Comparison of ENCODE assay signal across 8 cellular contexts in the genomic region with DNA sequence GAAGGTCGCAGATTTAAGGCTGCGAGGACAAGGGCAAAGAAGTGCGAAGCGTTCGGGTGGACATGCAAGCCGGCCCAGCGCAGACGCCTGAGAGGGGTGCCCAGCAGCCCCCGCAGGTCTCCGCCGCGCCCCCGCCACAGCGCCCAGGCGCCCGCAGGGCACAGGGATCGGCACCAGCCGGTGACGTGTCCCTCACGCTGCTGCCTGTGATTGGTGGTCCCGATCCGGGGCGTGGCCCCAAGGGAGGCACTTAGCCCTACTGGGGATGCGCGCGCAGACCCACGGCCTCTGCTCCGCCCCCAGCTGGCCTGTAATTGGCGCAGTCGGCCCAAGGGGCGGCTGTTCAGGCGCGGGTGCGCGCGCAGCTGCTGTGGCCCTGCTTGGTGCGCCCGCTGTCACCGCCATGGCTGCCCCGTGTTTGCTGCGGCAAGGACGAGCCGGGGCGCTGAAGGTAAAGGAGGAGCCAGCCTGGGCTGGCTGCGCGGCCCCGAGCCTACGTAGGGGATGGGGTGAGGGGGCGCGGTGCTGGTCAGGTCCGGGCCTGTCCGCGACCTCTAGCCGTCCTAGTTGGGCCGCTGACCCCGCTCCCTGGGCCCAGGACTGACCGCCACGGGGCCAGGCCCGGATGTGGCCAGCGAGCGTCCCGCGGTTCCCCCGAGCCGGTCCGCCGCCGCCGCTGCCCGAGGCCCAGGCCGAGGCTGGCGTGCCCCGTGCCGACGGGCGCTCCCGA. TPM values are rescaled to one million over a fixed set of nuclear protein-coding genes. Genes with fewer than 3 reads are reported as not detected.
DNase-seq lines count a peak whose midpoint lies in the region; ATAC-seq, FAIRE-seq and TF ChIP-seq lines count a peak whose summit lies in the region.

NDUFV3 (plus strand) TSS at position 379 of the 730 bp plus-strand sequence; CDS start at position 404, 25 bp downstream.

- H3K79me2 ChIP-seq in OCI-LY1 (ENCODE audit: insufficient read depth, low read length), result no peaks in the 10 kb centered on the region; the same call in 1 of the 2 replicates

- BruUV-seq in Calu3 (replicated peaks; lab: Mats Ljungman, UMichigan), result no TSS peak

- peak within 1 kb of the TSS; percentile 92 for H3K4me3 Mint-ChIP-seq in Calu3 (ENCODE audit: low read depth, unreplicated experiment)
- peak within 1 kb of the TSS; percentile 82 for H3K4me3 Mint-ChIP-seq in mesothelial cell of epicardium

- no peaks in the 10 kb centered on the region for H3K9me2 ChIP-seq in OCI-LY1 (ENCODE audit: low read depth, low read length)

- WGBS in HUES64, result under 1% methylated on average over 77 of the region's 77 CpGs

- H3K9ac ChIP-seq in HUES64 (ENCODE audit: low read depth, low read length) (peak within 1 kb of the TSS; percentile 82), OCI-LY1 (ENCODE audit: low read length) (peak within 1 kb of the TSS; percentile 85)

- peak; percentile 90 for ATAC-seq in GM21447 (IDR thresholded peaks at IDR 0.05; ENCODE audit: unreplicated experiment)

- peaks cover 33% of the 10 kb centered on the region for H3K36me3 Mint-ChIP-seq in Calu3 (ENCODE audit: insufficient read depth, unreplicated experiment)
- H3K36me3 Mint-ChIP-seq in mesothelial cell of epicardium, result peaks cover 6% of the 10 kb centered on the region

- H3K4me1 Mint-ChIP-seq in Calu3 (ENCODE audit: low read depth, unreplicated experiment), result peaks cover 7% of the 10 kb centered on the region
- peaks cover 6% of the 10 kb centered on the region for H3K4me1 Mint-ChIP-seq in mesothelial cell of epicardium

- H2AFZ ChIP-seq in OCI-LY1 (ENCODE audit: low read length), result 0 out of 2 replicates have a peak within 1 kb of the TSS, but pooled peaks have one; percentile 29

- no peak for TF ChIP-seq CTCF in Calu3 (IDR thresholded peaks at IDR 0.05; ENCODE audit: unreplicated experiment)
- TF ChIP-seq CTCF in OCI-LY1 (IDR thresholded peaks at IDR 0.05; ENCODE audit: low read length), result no peak
- no peak for TF ChIP-seq CTCF in mesothelial cell of epicardium (IDR thresholded peaks at IDR 0.05; ENCODE audit: unreplicated experiment)

- peak within 1 kb of the TSS; percentile 98 for H3K27ac Mint-ChIP-seq in Calu3 (ENCODE audit: unreplicated experiment)
- H3K27ac Mint-ChIP-seq in mesothelial cell of epicardium, result peak within 1 kb of the TSS; percentile 97

- no peaks in the 10 kb centered on the region for H3K27me3 Mint-ChIP-seq in Calu3 (ENCODE audit: unreplicated experiment)
- H3K27me3 Mint-ChIP-seq in mesothelial cell of epicardium (ENCODE audit: low read depth), result no peaks in the 10 kb centered on the region

- H3K4me1 ChIP-seq in HUES64 (ENCODE audit: insufficient read depth, low read length) (no peaks in the 10 kb centered on the region), OCI-LY1 (ENCODE audit: insufficient read depth, low read length, severe bottlenecking) (peaks cover 22% of the 10 kb centered on the region)

- DNase-seq in Calu3 (peak; percentile 96), mesothelial cell of epicardium (ENCODE audit: low spot score in 2 of 2, unreplicated experiment in 2 of 2) (peak; percentile 98 to 100)
- DNase-seq in activated CD8-positive, alpha-beta memory T cell treated with anti-CD3 and anti-CD28 coated beads, Interleukin-2, amount 50 U/mL, for 4 hours, result peak; percentile 100
- DNase-seq in stimulated activated CD8-positive, alpha-beta memory T cell treated with anti-CD3 and anti-CD28 coated beads, Interleukin-15, amount 100 ng/mL, for 48 hours (ENCODE audit: low read depth in 2 of 2), result peak; percentile 100

- H3K4me2 ChIP-seq in OCI-LY1 (ENCODE audit: low read length), result peak within 1 kb of the TSS; percentile 98

- no peaks in the 10 kb centered on the region for H3F3A ChIP-seq in OCI-LY1 (ENCODE audit: insufficient read depth, low read length)

- peak; percentile 85 for FAIRE-seq in endometrium (lab: Jason Lieb, UNC)

- CTCF ChIA-PET in Calu3 (lab: Charles Lee), result interaction anchor here (0.6 to 1.3 kb wide), 2 partner anchors 299 to 300 kb away, joined by 3 read pairs; no protein-coding TSS in a partner anchor

- H3K36me3 ChIP-seq in HUES64 (ENCODE audit: insufficient read depth, low read length) (peaks cover 23% of the 10 kb centered on the region), OCI-LY1 (ENCODE audit: insufficient read depth, low read length) (peaks cover 10% of the 10 kb centered on the region)

- peak within 1 kb of the TSS; percentile 89 for H3K27ac ChIP-seq in HUES64 (ENCODE audit: low read depth, low read length)
- H3K27ac ChIP-seq in OCI-LY1 (ENCODE audit: low read depth, low read length, poor library complexity, severe bottlenecking), result peak within 1 kb of the TSS; percentile 75

- H4K20me1 ChIP-seq in OCI-LY1 (ENCODE audit: insufficient read depth, low read length), result no peaks in the 10 kb centered on the region

- no peaks in the 10 kb centered on the region for H3K27me3 ChIP-seq in HUES64 (ENCODE audit: insufficient read depth, low read length)
- H3K27me3 ChIP-seq in OCI-LY1 (ENCODE audit: insufficient read depth, low read length), result no peaks in the 10 kb centered on the region

- H3K9me3 Mint-ChIP-seq in Calu3 (ENCODE audit: low read depth, unreplicated experiment) (no peaks in the 10 kb centered on the region), mesothelial cell of epicardium (no peaks in the 10 kb centered on the region)

- H3K9me3 ChIP-seq in HUES64 (ENCODE audit: insufficient read depth, low read depth, low read length) (no peaks in the 10 kb centered on the region), OCI-LY1 (ENCODE audit: low read length) (no peaks in the 10 kb centered on the region)

- H3K4me3 ChIP-seq in HUES64 (ENCODE audit: low read length) (peak within 1 kb of the TSS; percentile 99), OCI-LY1 (ENCODE audit: low read depth, low read length, poor library complexity, severe bottlenecking) (peak within 1 kb of the TSS; percentile 93)

- intact Hi-C loops in Calu3 (cut with micrococcal nuclease; ENCODE audit: unreplicated experiment), result no loop called here

RNA-seq across cellular contexts. Expression of gene NDUFV3, which starts in this region (rescaled TPM):
- total RNA-seq in Calu3 (2022), result 29.8 and 31.1 TPM in 2 replicates
- polyA plus RNA-seq in HUES64 (2013, experiment 1 of 2), result 23.4 TPM
- 28.2 TPM for polyA plus RNA-seq in HUES64 (2013, experiment 2 of 2)
- 34.1 to 36.7 TPM (median 34.4 TPM) in 3 replicates for total RNA-seq in mesothelial cell of epicardium

Comparison
In these comparisons a context has a peak if more than half of its experiments do, and no peak if none do; other contexts are left out.
1. Peak in every context shown above with its lines: DNase-seq, ATAC-seq, H3K4me3 ChIP-seq and H3K27ac ChIP-seq.